10 cellular contexts compared by ENCODE assay signal in the genomic region with DNA sequence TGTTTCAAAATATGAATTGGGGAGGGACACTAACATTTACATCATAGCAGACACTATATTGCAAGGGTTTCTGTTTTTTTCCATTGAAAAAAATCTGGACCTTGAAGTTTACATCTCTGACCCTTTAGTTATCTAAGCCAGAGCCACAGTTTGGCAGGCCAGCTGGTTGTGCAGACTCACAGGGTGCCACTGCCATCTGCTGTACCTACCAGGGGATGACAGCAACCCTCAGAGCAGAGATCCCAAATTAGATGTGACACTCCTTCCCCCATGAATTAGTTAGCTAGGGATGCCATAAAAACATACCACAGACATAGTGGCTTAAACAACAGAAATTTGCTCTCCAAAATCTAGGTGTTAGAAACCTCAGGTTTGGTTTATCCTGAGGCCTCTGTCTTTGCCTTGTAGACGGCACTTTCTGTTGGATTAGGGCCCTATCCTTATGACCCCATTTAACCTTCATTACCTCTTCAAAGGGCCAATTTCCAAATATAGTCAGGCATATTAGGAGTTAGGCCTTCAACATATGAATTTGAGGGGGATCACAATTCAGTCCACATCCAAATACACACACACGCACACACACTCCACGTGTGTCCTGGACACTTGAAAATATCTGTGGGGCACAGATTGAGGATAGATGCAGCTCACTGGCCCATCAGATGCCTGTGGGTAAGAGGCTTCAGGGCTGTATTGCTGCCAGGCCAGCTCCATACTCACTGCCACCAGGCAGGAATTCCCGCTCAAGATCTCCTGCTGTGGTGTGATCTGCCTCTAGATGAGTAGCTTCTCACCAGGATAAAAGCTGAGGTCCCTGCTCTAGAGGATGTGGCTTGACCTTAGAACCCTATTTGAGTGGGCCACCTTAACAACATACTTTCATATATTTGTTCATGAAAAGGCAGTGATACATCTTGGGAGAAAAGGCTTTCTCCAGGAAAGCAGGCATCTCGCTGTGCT.
DNase-seq lines count a peak whose midpoint lies in the region; ATAC-seq, FAIRE-seq and TF ChIP-seq lines count a peak whose summit lies in the region.
"Had no signal": no experiment of that assay in that cellular context is flagged by ENCODE, and none has a peak within 500 bp of the region (broad histone marks: within the 10 kb centered on the region; RNA-seq: fewer than 3 reads in every experiment).

No MANE protein-coding gene starts in this region.

- H3K4me1 ChIP-seq in small intestine (ENCODE audit: control insufficient read depth in 2 of 2, insufficient read depth in 1 of 2, low read depth in 1 of 2, low read length in 1 of 2), result no peaks in the 10 kb centered on the region

- intact Hi-C loops in dorsolateral prefrontal cortex (cut with DNase I), result loop anchor here (2.0 to 10.0 kb wide), 4 partner anchors 993 to 1379 kb away; a partner anchor contains a TSS

- H3K36me3 Mint-ChIP-seq in nephron (ENCODE audit: low read depth), result no peaks in the 10 kb centered on the region

- no peak for FAIRE-seq in small intestine (lab: Jason Lieb, UNC)

- no peak overlapping the region for H3K27ac Mint-ChIP-seq in nephron
- H3K27ac Mint-ChIP-seq: B cell had no signal

- H3K9me3 ChIP-seq in small intestine (ENCODE audit: control insufficient read depth, low read depth), result no peaks in the 10 kb centered on the region
- H3K9me3 ChIP-seq: neutrophil had no signal

- H3K27ac ChIP-seq in dorsolateral prefrontal cortex (peak overlapping the region in 5 of 59 donors; percentile 1 to 65 (median 20)), small intestine (ENCODE audit: low read depth in 1 of 2, low read length in 1 of 2) (no peak overlapping the region)
- H3K27ac ChIP-seq: neutrophil had no signal

- H3K4me1 Mint-ChIP-seq in nephron, result peaks cover 9% of the 10 kb centered on the region
- H3K4me1 Mint-ChIP-seq: B cell had no signal

- 83 to 93% (median 89%) methylated on average over 5 of the region's 5 CpGs for whole genome bisulfite sequencing in small intestine, 3 donors

- H3K36me3 ChIP-seq in small intestine (ENCODE audit: control insufficient read depth in 2 of 2, insufficient read depth in 2 of 2, low read length in 2 of 2), result no peaks in the 10 kb centered on the region
- H3K36me3 ChIP-seq: neutrophil had no signal

- DNase-seq in NCI-H510A treated with DMSO at 0.1 percent for 48 hours (lab: John Stamatoyannopoulos, UW) (peak; percentile 44), NCI-H510A (lab: John Stamatoyannopoulos, UW) (no peak), NCI-H460 (ENCODE audit: extremely low read depth, low read depth) (peak; percentile 30), dorsolateral prefrontal cortex (peak; percentile 46 to 81 (median 67)), small intestine (no peak)
- DNase-seq in activated CD4-positive, CD25-positive, alpha-beta regulatory T cell treated with anti-CD3 and anti-CD28 coated beads, Interleukin-2, amount 50 U/mL, for 72 hours, result no peak

- H3K4me3 Mint-ChIP-seq in nephron, result no peak overlapping the region
- H3K4me3 Mint-ChIP-seq: B cell had no signal

- H3K27me3 ChIP-seq in dorsolateral prefrontal cortex (no peaks in the 10 kb centered on the region), small intestine (ENCODE audit: control insufficient read depth in 2 of 2, insufficient read depth in 2 of 2, low read length in 2 of 2) (no peaks in the 10 kb centered on the region)
- H3K27me3 ChIP-seq: neutrophil had no signal

- TF ChIP-seq CTCF in dorsolateral prefrontal cortex (IDR thresholded peaks at IDR 0.05 in 54 of 56, conservative IDR thresholded peaks at IDR 0.05 in 2 of 56; ENCODE audit: low read depth in 1 of 56, partially characterized antibody in 56 of 56) (peak in 55 of 56 donors; percentile 24 to 82 (median 67)), nephron (IDR thresholded peaks at IDR 0.05; ENCODE audit: unreplicated experiment in 3 of 3) (peak; percentile 63 to 74 (median 64))

- no peaks in the 10 kb centered on the region for H3K9me3 Mint-ChIP-seq in nephron

- no peak for ATAC-seq in HG03196 (IDR thresholded peaks at IDR 0.05; ENCODE audit: unreplicated experiment)

- peaks cover 4% of the 10 kb centered on the region for H3K27me3 Mint-ChIP-seq in nephron (ENCODE audit: low read depth)
- H3K27me3 Mint-ChIP-seq: B cell had no signal

- no peak overlapping the region for H3K4me3 ChIP-seq in dorsolateral prefrontal cortex
- H3K4me3 ChIP-seq in small intestine (ENCODE audit: low read depth in 1 of 2, low read length in 2 of 2), result no peak overlapping the region

Comparison
In these comparisons a context has a peak if more than half of its experiments do, and no peak if none do; other contexts are left out.
1. DNase-seq: peak in NCI-H510A treated with DMSO at 0.1 percent for 48 hours (single experiment), NCI-H460 (single experiment) and dorsolateral prefrontal cortex (10 of 10); none in NCI-H510A (single experiment), small intestine (single experiment) and activated CD4-positive, CD25-positive, alpha-beta regulatory T cell treated with anti-CD3 and anti-CD28 coated beads, Interleukin-2, amount 50 U/mL, for 72 hours (single experiment).